Comparison of ENCODE assay signal across 13 cellular contexts in the genomic region with DNA sequence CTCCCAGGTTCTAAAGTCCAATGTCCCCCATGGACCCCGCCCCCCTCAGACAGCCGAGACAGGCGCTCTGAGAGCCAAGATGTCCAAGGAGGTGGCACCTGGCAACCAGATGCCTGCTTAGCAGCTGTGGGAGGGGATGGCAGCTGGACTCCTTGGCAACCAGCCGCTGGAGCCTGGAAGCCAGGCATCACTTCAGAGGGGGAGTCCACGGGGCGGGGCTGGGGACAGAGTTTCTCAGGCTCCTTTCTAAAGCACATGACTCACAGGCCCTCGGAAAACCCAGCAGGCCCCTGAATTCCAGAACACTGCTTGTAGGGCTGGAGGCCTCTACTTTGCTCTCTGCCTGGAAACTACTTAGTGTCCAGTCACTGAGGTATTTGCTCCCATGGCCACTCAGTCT. TPM values are rescaled to one million over a fixed set of nuclear protein-coding genes. Genes with fewer than 3 reads are reported as not detected.
DNase-seq lines count a peak whose midpoint lies in the region; ATAC-seq and TF ChIP-seq lines count a peak whose summit lies in the region.
"Had no signal": no experiment of that assay in that cellular context is flagged by ENCODE, and none has a peak within 500 bp of the region (broad histone marks: within the 10 kb centered on the region; RNA-seq: fewer than 3 reads in every experiment).

No MANE protein-coding gene starts in this region.

- H3K4me3 ChIP-seq in fibroblast of the aortic adventitia (ENCODE audit: low read depth, low read length) (no peak overlapping the region), tibial nerve (no peak overlapping the region)
- H3K4me3 ChIP-seq: Peyer's patch had no signal

- peaks cover 0 to 8% (median 0%) of the 10 kb centered on the region in 4 donors for H3K9me3 ChIP-seq in tibial nerve

- peak; percentile 81 for ATAC-seq in SK-N-SH treated with all-trans-retinoic acid at 6 μM for 48 hours
- no peak for ATAC-seq in stimulated activated effector memory CD8-positive, alpha-beta T cell treated with anti-CD3 and anti-CD28 coated beads, Interleukin-12 subunit alpha, Interleukin-12 subunit beta, amount 100 ng/mL, for 72 hours

- H3K4me1 Mint-ChIP-seq in stimulated activated effector memory CD8-positive, alpha-beta T cell treated with anti-CD3 and anti-CD28 coated beads, Interleukin-12 subunit alpha, Interleukin-12 subunit beta, amount 100 ng/mL, for 72 hours: peaks cover 79% of the 10 kb centered on the region

- H3K27ac ChIP-seq in tibial nerve: peak overlapping the region in 2 of 4 donors; percentile 25 to 43

- DNase-seq in NCI-H748 (lab: John Stamatoyannopoulos, UW; ENCODE audit: unreplicated experiment) (peak; percentile 21), NCI-H748 treated with DMSO at 0.1 percent for 48 hours (lab: John Stamatoyannopoulos, UW) (no peak), fibroblast of the aortic adventitia (ENCODE audit: low read depth) (peak; percentile 68), GM19240 (ENCODE audit: insufficient read length, low spot score) (no peak), tibial nerve (ENCODE audit: low spot score in 2 of 2) (no peak), NCI-H2081 (lab: John Stamatoyannopoulos, UW) (no peak)
- no peak for DNase-seq in stimulated activated effector memory CD8-positive, alpha-beta T cell treated with anti-CD3 and anti-CD28 coated beads, Interleukin-12 subunit alpha, Interleukin-12 subunit beta, amount 100 ng/mL, for 72 hours (ENCODE audit: low spot score in 2 of 2)
- DNase-seq: activated CD4-positive, CD25-positive, alpha-beta regulatory T cell; glutamatergic neuron; NCI-H1048; Peyer's patch; stimulated activated CD4-positive, alpha-beta T cell treated with anti-CD3 and anti-CD28 coated beads, Interleukin-2, amount 100 ng/mL, for 24 hours had no signal

- H3K27me3 ChIP-seq in tibial nerve: no peaks in the 10 kb centered on the region
- H3K27me3 ChIP-seq: Peyer's patch had no signal

- no peaks in the 10 kb centered on the region for H3K36me3 ChIP-seq in tibial nerve
- H3K36me3 ChIP-seq: Peyer's patch had no signal

- 65 to 79% methylated on average over 6 to 7 of the region's 7 CpGs for WGBS in tibial nerve, 2 donors

- H3K36me3 Mint-ChIP-seq in stimulated activated effector memory CD8-positive, alpha-beta T cell treated with anti-CD3 and anti-CD28 coated beads, Interleukin-12 subunit alpha, Interleukin-12 subunit beta, amount 100 ng/mL, for 72 hours: peaks cover 30% of the 10 kb centered on the region

- no peak for TF ChIP-seq CTCF in fibroblast of the aortic adventitia (IDR thresholded peaks at IDR 0.05; ENCODE audit: insufficient read depth, low read length)
- TF ChIP-seq CTCF in tibial nerve (IDR thresholded peaks at IDR 0.05): no peak

- peaks cover 0 to 37% (median 19%) of the 10 kb centered on the region in 4 donors for H3K4me1 ChIP-seq in tibial nerve

- no peak for TF ChIP-seq POLR2A in tibial nerve (IDR thresholded peaks at IDR 0.05)

- peak overlapping the region; percentile 92 for H3K27ac Mint-ChIP-seq in stimulated activated effector memory CD8-positive, alpha-beta T cell treated with anti-CD3 and anti-CD28 coated beads, Interleukin-12 subunit alpha, Interleukin-12 subunit beta, amount 100 ng/mL, for 72 hours

- peak overlapping the region; percentile 24 for H3K4me3 Mint-ChIP-seq in stimulated activated effector memory CD8-positive, alpha-beta T cell treated with anti-CD3 and anti-CD28 coated beads, Interleukin-12 subunit alpha, Interleukin-12 subunit beta, amount 100 ng/mL, for 72 hours

- TF ChIP-seq EP300 in tibial nerve (IDR thresholded peaks at IDR 0.05): no peak

- peaks cover 4% of the 10 kb centered on the region for H3K9me3 Mint-ChIP-seq in stimulated activated effector memory CD8-positive, alpha-beta T cell treated with anti-CD3 and anti-CD28 coated beads, Interleukin-12 subunit alpha, Interleukin-12 subunit beta, amount 100 ng/mL, for 72 hours

TF ChIP-seq in SK-N-SH treated with all-trans-retinoic acid at 6 μM for 48 hours, 23 proteins besides CTCF, POLR2A, EP300 and RAD21:
- TF ChIP-seq, protein P1, sequence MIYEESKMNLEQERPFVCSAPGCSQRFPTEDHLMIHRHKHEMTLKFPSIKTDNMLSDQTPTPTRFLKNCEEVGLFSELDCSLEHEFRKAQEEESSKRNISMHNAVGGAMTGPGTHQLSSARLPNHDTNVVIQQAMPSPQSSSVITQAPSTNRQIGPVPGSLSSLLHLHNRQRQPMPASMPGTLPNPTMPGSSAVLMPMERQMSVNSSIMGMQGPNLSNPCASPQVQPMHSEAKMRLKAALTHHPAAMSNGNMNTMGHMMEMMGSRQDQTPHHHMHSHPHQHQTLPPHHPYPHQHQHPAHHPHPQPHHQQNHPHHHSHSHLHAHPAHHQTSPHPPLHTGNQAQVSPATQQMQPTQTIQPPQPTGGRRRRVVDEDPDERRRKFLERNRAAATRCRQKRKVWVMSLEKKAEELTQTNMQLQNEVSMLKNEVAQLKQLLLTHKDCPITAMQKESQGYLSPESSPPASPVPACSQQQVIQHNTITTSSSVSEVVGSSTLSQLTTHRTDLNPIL (CRISPR knock-in tag; IDR thresholded peaks at IDR 0.05; ENCODE audit: low read depth): no peak
- TF ChIP-seq ZFP3 (CRISPR knock-in tag; IDR thresholded peaks at IDR 0.05) (no peak), TCF4 (CRISPR knock-in tag; IDR thresholded peaks at IDR 0.05; ENCODE audit: borderline replicate concordance) (peak; percentile 44; the same call in 1 of the 2 replicates), ZFP30 (CRISPR knock-in tag; IDR thresholded peaks at IDR 0.05) (no peak), ZC3H10 (CRISPR knock-in tag; IDR thresholded peaks at IDR 0.05) (no peak)

RNA-seq across cellular contexts. Expression of a gene that starts 51.5 kb away (rescaled TPM):
- total RNA-seq in fibroblast of the aortic adventitia (ENCODE audit: low replicate concordance) (3.5 and 13.0 TPM in 2 replicates), tibial nerve (10 to 100 TPM; 30.1 to 50.7 (median 32.5) TPM)

Comparison
In these comparisons a context has a peak if more than half of its experiments do, and no peak if none do; other contexts are left out.
1. DNase-seq: peak in NCI-H748 (single experiment) and fibroblast of the aortic adventitia (single experiment); none in NCI-H748 treated with DMSO at 0.1 percent for 48 hours (single experiment), stimulated activated effector memory CD8-positive, alpha-beta T cell treated with anti-CD3 and anti-CD28 coated beads, Interleukin-12 subunit alpha, Interleukin-12 subunit beta, amount 100 ng/mL, for 72 hours (0 of 2), GM19240 (single experiment), tibial nerve (0 of 2) and NCI-H2081 (0 of 2).